ENCODE assay signal across 8 cellular contexts in the genomic region with DNA sequence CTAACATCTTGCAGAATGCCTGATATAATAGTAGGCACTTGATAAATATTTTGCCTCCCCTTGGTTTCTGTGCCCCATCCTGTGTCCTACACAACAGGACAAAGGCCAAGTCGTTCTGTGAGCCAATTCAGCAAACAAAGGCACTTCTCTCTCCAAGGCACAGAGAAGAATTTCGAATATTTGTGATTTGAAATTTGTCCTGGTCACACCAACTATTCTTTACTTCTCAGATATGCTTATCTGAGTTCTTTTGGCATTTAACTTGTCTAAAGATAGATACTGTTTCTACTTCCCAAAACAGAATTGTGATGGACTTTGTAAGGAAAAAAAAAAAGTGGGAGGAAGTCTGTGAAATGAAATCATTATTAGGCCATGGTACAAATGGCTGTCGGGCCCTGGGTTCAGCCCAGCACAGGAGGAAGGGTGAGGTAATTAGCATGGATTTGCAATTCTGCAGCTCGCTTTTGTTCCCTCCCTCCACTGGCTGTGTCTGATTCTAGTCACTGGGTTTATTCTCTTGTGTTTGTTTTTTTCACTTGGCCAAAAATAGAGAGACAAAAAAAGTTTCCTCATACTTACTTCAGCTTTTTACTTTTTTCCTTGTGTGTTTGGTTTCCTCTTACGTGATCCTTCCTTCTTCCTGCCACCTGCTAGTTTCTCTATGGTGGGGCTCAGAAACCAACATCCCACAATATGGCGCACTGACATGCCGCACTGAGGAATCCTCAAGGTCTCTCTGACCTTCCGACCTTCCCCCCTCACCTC.
DNase-seq lines count a peak whose midpoint lies in the region; ATAC-seq and TF ChIP-seq lines count a peak whose summit lies in the region.
"Had no signal": no experiment of that assay in that cellular context is flagged by ENCODE, and none has a peak within 500 bp of the region (broad histone marks: within the 10 kb centered on the region; RNA-seq: fewer than 3 reads in every experiment).

No MANE protein-coding gene starts in this region.

- H3K27ac ChIP-seq in ascending aorta: peak overlapping the region; percentile 74 to 84
- H3K27ac ChIP-seq in upper lobe of right lung: peak overlapping the region; percentile 64

- no peak overlapping the region for H3K4me3 ChIP-seq in ascending aorta
- H3K4me3 ChIP-seq in lower leg skin (ENCODE audit: low read depth, poor library complexity, severe bottlenecking): no peak overlapping the region
- no peak overlapping the region for H3K4me3 ChIP-seq in upper lobe of right lung
- H3K4me3 ChIP-seq in HAP-1: no peak overlapping the region

- TF ChIP-seq POLR2A in lower leg skin (IDR thresholded peaks at IDR 0.05): no peak

- H3K4me1 ChIP-seq in ascending aorta (peaks cover 0 to 11% of the 10 kb centered on the region in 2 donors), upper lobe of right lung (peaks cover 10% of the 10 kb centered on the region), HAP-1 (peaks cover 4% of the 10 kb centered on the region; the same call in 1 of the 2 replicates)

- intact Hi-C loops in ascending aorta (cut with DNase I): no loop called here
- intact Hi-C loops in lower leg skin (cut with DNase I; ENCODE audit: low total_unique reads): no loop called here
- intact Hi-C loops in upper lobe of right lung (cut with DNase I): no loop called here

- in situ Hi-C loops in HAP-1 (cut with MboI; ENCODE audit: low sequenced_read_pairs): no loop called here

- ATAC-seq in HG02798 (IDR thresholded peaks at IDR 0.05; ENCODE audit: poor library complexity, unreplicated experiment) (peak; percentile 54), upper lobe of right lung (peak; percentile 89)

- TF ChIP-seq CTCF in ascending aorta (IDR thresholded peaks at IDR 0.05) (no peak), lower leg skin (IDR thresholded peaks at IDR 0.05) (no peak), upper lobe of right lung (IDR thresholded peaks at IDR 0.05) (no peak)

- H3K36me3 ChIP-seq in ascending aorta (no peaks in the 10 kb centered on the region), upper lobe of right lung (no peaks in the 10 kb centered on the region), HAP-1 (replicated peaks) (no peaks in the 10 kb centered on the region)

- H3K27me3 ChIP-seq in ascending aorta (no peaks in the 10 kb centered on the region), upper lobe of right lung (no peaks in the 10 kb centered on the region), HAP-1 (ENCODE audit: low read depth) (no peaks in the 10 kb centered on the region)

- DNase-seq in ascending aorta (ENCODE audit: low spot score in 2 of 2) (peak; percentile 34 to 85), lower leg skin (ENCODE audit: low spot score in 2 of 2) (peak; percentile 61 to 89), upper lobe of right lung (no peak), HAP-1 (ENCODE audit: low spot score in 2 of 2) (no peak), NCI-H2107 (lab: John Stamatoyannopoulos, UW) (no peak), cortex of kidney (lab: John Stamatoyannopoulos, UW) (no peak)
- DNase-seq: NCI-H748 treated with DMSO at 0.1 percent for 48 hours had no signal

- H3K9me3 ChIP-seq in ascending aorta (no peaks in the 10 kb centered on the region), upper lobe of right lung (no peaks in the 10 kb centered on the region), HAP-1 (peaks cover 2% of the 10 kb centered on the region; the same call in 1 of the 2 replicates)

- WGBS in lower leg skin, 2 donors: 47 to 52% methylated on average over 8 of the region's 8 CpGs

Comparison
In these comparisons a context has a peak if more than half of its experiments do, and no peak if none do; other contexts are left out.
1. DNase-seq: peak in ascending aorta (2 of 2) and lower leg skin (2 of 2); none in upper lobe of right lung (single experiment), HAP-1 (0 of 2), NCI-H2107 (single experiment) and cortex of kidney (single experiment).